In the genomic region with DNA sequence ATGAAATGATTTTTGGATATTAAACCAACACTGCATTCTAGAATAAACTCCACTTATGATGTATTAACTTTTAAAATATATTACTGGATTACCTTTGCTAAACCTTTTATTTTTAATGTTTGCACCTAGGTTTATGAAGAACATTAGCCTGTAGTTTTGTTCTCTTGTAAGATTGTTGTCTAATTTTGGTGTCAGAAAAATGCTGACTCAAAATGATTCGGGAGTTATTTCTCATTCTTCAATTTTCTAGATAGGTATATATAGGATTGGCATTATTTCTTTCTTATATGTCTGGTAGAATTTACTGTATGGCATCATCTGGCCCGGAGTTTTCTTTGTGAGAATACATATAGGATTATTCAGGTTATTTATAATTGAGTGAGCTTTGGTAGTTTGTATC, we compare ENCODE assay signal across 21 cellular contexts. TPM values are rescaled to one million over a fixed set of nuclear protein-coding genes. Genes with fewer than 3 reads are reported as not detected.
DNase-seq lines count a peak whose midpoint lies in the region; ATAC-seq, FAIRE-seq and TF ChIP-seq lines count a peak whose summit lies in the region.
"Had no signal": no experiment of that assay in that cellular context is flagged by ENCODE, and none has a peak within 500 bp of the region (broad histone marks: within the 10 kb centered on the region; RNA-seq: fewer than 3 reads in every experiment).

No MANE protein-coding gene starts in this region.

- no peaks in the 10 kb centered on the region for H3F3A ChIP-seq in PC-3 (ENCODE audit: low read length, unreplicated experiment)

- H4K20me1 ChIP-seq in GM12878 (ENCODE audit: control insufficient read depth, insufficient read depth), result no peaks in the 10 kb centered on the region
- no peaks in the 10 kb centered on the region for H4K20me1 ChIP-seq in PC-3 (ENCODE audit: low read length)
- H4K20me1 ChIP-seq: BLaER1 had no signal

- H3K4me1 Mint-ChIP-seq in Caco-2 (ENCODE audit: low read depth, unreplicated experiment), result no peaks in the 10 kb centered on the region
- H3K4me1 Mint-ChIP-seq: B cell had no signal

- H3K27me3 ChIP-seq in Caco-2 (replicated peaks; ENCODE audit: control insufficient read depth, insufficient read depth, low read length) (no peaks in the 10 kb centered on the region), GM12878 (replicated peaks in 1 of 2; ENCODE audit: control insufficient read depth in 2 of 2, insufficient read depth in 2 of 2, low read length in 1 of 2) (no peaks in the 10 kb centered on the region), trophoblast cell (ENCODE audit: insufficient read depth, low read length) (no peaks in the 10 kb centered on the region), PC-3 (ENCODE audit: low read length) (no peaks in the 10 kb centered on the region)
- H3K27me3 ChIP-seq: BLaER1 had no signal

- intact Hi-C loops in Caco-2 (cut with micrococcal nuclease; ENCODE audit: unreplicated experiment) (no loop called here), GM12878 (cut with micrococcal nuclease; ENCODE audit: unreplicated experiment) (no loop called here), PC-3 (cut with micrococcal nuclease) (no loop called here)

- H3K4me2 ChIP-seq in GM12878 (ENCODE audit: control insufficient read depth, insufficient read depth) (no peak overlapping the region), trophoblast cell (ENCODE audit: low read length) (no peak overlapping the region), PC-3 (ENCODE audit: low read length) (no peak overlapping the region)
- H3K4me2 ChIP-seq: BLaER1 had no signal

- H2BK12ac ChIP-seq in trophoblast cell (ENCODE audit: low read length), result no peak overlapping the region

- RAD21 ChIA-PET in GM12878 (lab: Charles Lee; ENCODE audit: unreplicated experiment), result no interaction called here

- peaks cover 38% of the 10 kb centered on the region for H3K36me3 Mint-ChIP-seq in Caco-2 (ENCODE audit: insufficient read depth, unreplicated experiment)

- DNase-seq in Caco-2, result no peak
- DNase-seq in GM12878 (ENCODE audit: low read depth, low spot score), result no peak
- no peak for DNase-seq in trophoblast cell
- no peak for DNase-seq in PC-3
- DNase-seq in 8988T, result no peak
- DNase-seq: CD4-positive, CD25-positive, alpha-beta regulatory T cell; CD8-positive, alpha-beta T cell; DMS 273 treated with DMSO at 0.1 percent for 48 hours; DMS79; EL; GDM1; GOT3; HCEC 1CT had no signal

- H3K9me3 ChIP-seq in Caco-2 (peaks cover 4% of the 10 kb centered on the region; the same call in 1 of the 2 replicates), GM12878 (replicated peaks; ENCODE audit: control insufficient read depth, insufficient read depth, low read length) (peaks cover 8% of the 10 kb centered on the region), trophoblast cell (ENCODE audit: insufficient read depth, low read depth, low read length) (no peaks in the 10 kb centered on the region), PC-3 (ENCODE audit: low read length) (peaks cover 5% of the 10 kb centered on the region)

- H3K23ac ChIP-seq in trophoblast cell (ENCODE audit: low read length), result no peak overlapping the region

- no peaks in the 10 kb centered on the region for H3K36me3 ChIP-seq in Caco-2 (ENCODE audit: control insufficient read depth, insufficient read depth, low read length)
- peaks cover 0 to 8% of the 10 kb centered on the region in 2 experiments; a peak in 2 of 4 replicates for H3K36me3 ChIP-seq in GM12878 (ENCODE audit: control insufficient read depth in 2 of 2, insufficient read depth in 2 of 2, low read length in 1 of 2)
- peaks cover 6 to 9% of the 10 kb centered on the region in 2 experiments for H3K36me3 ChIP-seq in trophoblast cell (ENCODE audit: control insufficient read depth in 1 of 2, insufficient read depth in 2 of 2, low read length in 2 of 2)
- peaks cover 25% of the 10 kb centered on the region for H3K36me3 ChIP-seq in PC-3 (ENCODE audit: low read depth, low read length)

- ATAC-seq in GM12878 (no peak), PC-3 (no peak)
- ATAC-seq: CD8-positive, alpha-beta T cell had no signal

- H3K9ac ChIP-seq in GM12878 (ENCODE audit: control insufficient read depth, insufficient read depth, low read length) (no peak overlapping the region), trophoblast cell (ENCODE audit: low read length) (no peak overlapping the region), PC-3 (ENCODE audit: low read length) (no peak overlapping the region)
- H3K9ac ChIP-seq: BLaER1 had no signal

- no peak overlapping the region for H4K12ac ChIP-seq in trophoblast cell (ENCODE audit: low read depth, low read length)

- H3K18ac ChIP-seq in trophoblast cell (ENCODE audit: low read length), result no peak overlapping the region

- no peak overlapping the region for H2BK120ac ChIP-seq in trophoblast cell (ENCODE audit: insufficient read depth, low read length, poor library complexity)

- TF ChIP-seq EP300 in GM12878 (IDR thresholded peaks at IDR 0.05; ENCODE audit: borderline replicate concordance in 1 of 2, control insufficient read depth in 1 of 2, low read depth in 2 of 2, low read length in 2 of 2), result no peak

- FAIRE-seq in GM12878 (lab: Jason Lieb, UNC), result no peak
- FAIRE-seq in islet of Langerhans (lab: Jason Lieb, UNC), result peak; percentile 51
- FAIRE-seq: D721Med, GM12891, GM18507, H54 had no signal

- WGBS in GM12878 (ENCODE audit: insufficient coverage, insufficient replicate concordance, low lambda C conversion rate, missing lambda C conversion rate), result 95% methylated on average over 2 of the region's 2 CpGs
- no CpG with 5 or more reads among the region's 2 CpGs for WGBS in trophoblast cell (ENCODE audit: extremely low coverage, insufficient coverage, insufficient read length)

- H3K9me2 ChIP-seq in PC-3 (replicated peaks; ENCODE audit: low read length), result no peaks in the 10 kb centered on the region

- H3K14ac ChIP-seq in trophoblast cell (ENCODE audit: low read length), result no peak overlapping the region

- BruUV-seq in Caco-2 (replicated peaks; lab: Mats Ljungman, UMichigan), result no TSS peak
- BruUV-seq in GM12878 (replicated peaks; lab: Mats Ljungman, UMichigan), result TSS peak; percentile 5
- BruUV-seq in PC-3 (replicated peaks; lab: Mats Ljungman, UMichigan), result no TSS peak

- no peak overlapping the region for H2AFZ ChIP-seq in GM12878 (ENCODE audit: control insufficient read depth, low read depth, low read length)
- no peak overlapping the region for H2AFZ ChIP-seq in trophoblast cell (ENCODE audit: insufficient read depth, low read length, poor library complexity)
- no peak overlapping the region for H2AFZ ChIP-seq in PC-3 (ENCODE audit: low read length)

- no peaks in the 10 kb centered on the region for H3K79me2 ChIP-seq in GM12878 (ENCODE audit: control insufficient read depth, insufficient read depth, low read length)
- no peaks in the 10 kb centered on the region for H3K79me2 ChIP-seq in trophoblast cell (ENCODE audit: control insufficient read depth, insufficient read depth, low read length, poor library complexity)
- no peaks in the 10 kb centered on the region for H3K79me2 ChIP-seq in PC-3 (ENCODE audit: low read length)

- H3K4ac ChIP-seq in trophoblast cell (ENCODE audit: low read depth, low read length), result no peak overlapping the region

- TF ChIP-seq CTCF in Caco-2 (IDR thresholded peaks at IDR 0.05; ENCODE audit: insufficient read depth in 1 of 2, low read depth in 1 of 2, low read length in 1 of 2, severe bottlenecking in 1 of 2, unreplicated experiment in 1 of 2), result no peak
- no peak for TF ChIP-seq CTCF in GM12878 (IDR thresholded peaks at IDR 0.05 in 2 of 3, conservative IDR thresholded peaks at IDR 0.05 in 1 of 3; ENCODE audit: control insufficient read depth in 2 of 3, extremely low read depth in 1 of 3, insufficient read depth in 1 of 3, low read depth in 3 of 3, low read length in 3 of 3)
- TF ChIP-seq CTCF in PC-3 (conservative IDR thresholded peaks at IDR 0.05; ENCODE audit: low read depth, low read length), result no peak

- H3K4me3 ChIP-seq in Caco-2 (ENCODE audit: low read depth, low read length), result no peak overlapping the region
- no peak overlapping the region for H3K4me3 ChIP-seq in GM12878
- no peak overlapping the region for H3K4me3 ChIP-seq in trophoblast cell (ENCODE audit: low read depth, low read length)
- H3K4me3 ChIP-seq in PC-3 (ENCODE audit: low read length), result no peak overlapping the region
- H3K4me3 ChIP-seq: BLaER1 had no signal

- H3K27me3 Mint-ChIP-seq in Caco-2 (ENCODE audit: insufficient read depth, unreplicated experiment), result no peaks in the 10 kb centered on the region
- H3K27me3 Mint-ChIP-seq: B cell; CD4-positive, CD25-positive, alpha-beta regulatory T cell had no signal

- no peak overlapping the region for H2AK5ac ChIP-seq in trophoblast cell (ENCODE audit: low read length)

- in situ Hi-C loops in GM12878 (cut with MboI), result no loop called here

- CTCF ChIA-PET in Caco-2 (lab: Charles Lee) (no interaction called here), GM12878 (lab: Yijun Ruan, JAX) (no interaction called here), PC-3 (lab: Charles Lee) (no interaction called here)

- SMC1A ChIA-PET in GM12878 (lab: Charles Lee; ENCODE audit: uncharacterized antibody, unreplicated experiment), result interaction anchor here (1.4 kb wide), 1 partner anchor 18 kb away, joined by 4 read pairs; no protein-coding TSS in a partner anchor

- POLR2A ChIA-PET in Caco-2 (lab: Charles Lee) (no interaction called here), GM12878 (lab: Charles Lee) (no interaction called here), PC-3 (lab: Charles Lee; ENCODE audit: unreplicated experiment) (no interaction called here)

- peak overlapping the region; percentile 5 for H3K27ac Mint-ChIP-seq in Caco-2 (ENCODE audit: unreplicated experiment)
- H3K27ac Mint-ChIP-seq: B cell; CD4-positive, CD25-positive, alpha-beta regulatory T cell; CD8-positive, alpha-beta T cell had no signal

- H4K8ac ChIP-seq in trophoblast cell (ENCODE audit: low read depth, low read length), result no peak overlapping the region

- H3K9me3 Mint-ChIP-seq in Caco-2 (ENCODE audit: unreplicated experiment), result no peaks in the 10 kb centered on the region

- no peak for TF ChIP-seq RAD21 in GM12878 (IDR thresholded peaks at IDR 0.05; ENCODE audit: insufficient read depth, low read depth, low read length)

- H3K79me1 ChIP-seq in trophoblast cell (ENCODE audit: low read length), result no peaks in the 10 kb centered on the region

- no peak for TF ChIP-seq POLR2A in GM12878 (IDR thresholded peaks at IDR 0.05; ENCODE audit: low read depth, low read length)

- H2BK5ac ChIP-seq in trophoblast cell (ENCODE audit: low read depth, low read length, poor library complexity), result no peak overlapping the region

- no peak overlapping the region for H4K91ac ChIP-seq in trophoblast cell (ENCODE audit: low read depth, low read length)

- no peak overlapping the region for H3K4me3 Mint-ChIP-seq in Caco-2 (ENCODE audit: unreplicated experiment)
- H3K4me3 Mint-ChIP-seq: B cell; CD4-positive, CD25-positive, alpha-beta regulatory T cell; CD8-positive, alpha-beta T cell had no signal

- H3K27ac ChIP-seq in GM12878 (ENCODE audit: control insufficient read depth, insufficient read depth) (no peak overlapping the region), trophoblast cell (ENCODE audit: low read depth, low read length) (no peak overlapping the region), PC-3 (ENCODE audit: low read length) (no peak overlapping the region)
- H3K27ac ChIP-seq: BLaER1, C4-2B had no signal

- H3K4me1 ChIP-seq in Caco-2, result no peaks in the 10 kb centered on the region
- no peaks in the 10 kb centered on the region for H3K4me1 ChIP-seq in GM12878 (ENCODE audit: control insufficient read depth, insufficient read depth, low read length)
- no peaks in the 10 kb centered on the region for H3K4me1 ChIP-seq in trophoblast cell (ENCODE audit: control insufficient read depth in 1 of 2, insufficient read depth in 2 of 2, low read length in 2 of 2)
- peaks cover 11% of the 10 kb centered on the region; the same call in 1 of the 2 replicates for H3K4me1 ChIP-seq in PC-3 (ENCODE audit: insufficient read depth, low read length)
- H3K4me1 ChIP-seq: BLaER1 had no signal

RNA-seq across cellular contexts. Expression of gene MAP4K5, which starts 54.6 kb away (rescaled TPM):
- 48.4 and 48.6 TPM in 2 replicates for total RNA-seq in Caco-2 (2022)
- total RNA-seq in GM12878 (2013; cell fraction: nucleolus; rRNA removed), result 179 and 195 TPM in 2 replicates
- total RNA-seq in GM12878 (2014; rRNA removed), result 41.3 and 47.1 TPM in 2 replicates
- 25.6 and 27.5 TPM in 2 replicates for total RNA-seq in GM12878 (2014; rRNA removed; fragmentation: Illumina TruSeq; extraction: Trizol)
- 36.1 and 37.6 TPM in 2 replicates for total RNA-seq in GM12878 (2021)
- 27.9 TPM for polyA plus RNA-seq in GM12878 (2011; ENCODE audit: low read depth)
- 16.6 and 26.1 TPM in 2 replicates for polyA plus RNA-seq in GM12878 (2011; rRNA removed)
- polyA plus RNA-seq in GM12878 (2011; cell fraction: cytosol; rRNA removed), result 7.7 and 8.2 TPM in 2 replicates
- 17.1 and 22.9 TPM in 2 replicates for polyA plus RNA-seq in GM12878 (2011; cell fraction: nucleus; rRNA removed)
- 10.4 and 12.3 TPM in 2 replicates for polyA plus RNA-seq in GM12878 (2012)
- polyA plus RNA-seq in GM12878 (2014; fragmentation: Illumina TruSeq; extraction: Trizol), result 28.6 and 36.7 TPM in 2 replicates
- polyA plus RNA-seq in GM12878 (2014; fragmentation: Nextera tagmentation; extraction: Ambion mirVana), result 10 to 100 TPM in 1 of 2 experiments, 1 to 10 TPM in 1; 9.1 to 12.0 TPM
- 31.5 and 31.7 TPM in 2 replicates for polyA plus RNA-seq in GM12878 (2014; rRNA removed)
- polyA plus RNA-seq in GM12878 (2016; fragmentation: Nextera tagmentation; extraction: Ambion mirVana), result 10 to 100 TPM; 33.4 to 38.3 TPM
- 10.5 and 11.6 TPM in 2 replicates for polyA minus RNA-seq in GM12878 (2011; rRNA and poly(A)+ RNA removed)
- 8.7 and 11.7 TPM in 2 replicates for polyA minus RNA-seq in GM12878 (2011; cell fraction: cytosol; rRNA and poly(A)+ RNA removed)
- 24.3 and 45.4 TPM in 2 replicates for polyA minus RNA-seq in GM12878 (2011; cell fraction: nucleus; rRNA and poly(A)+ RNA removed)
- polyA plus RNA-seq in trophoblast cell (2013), result 33.2 and 35.4 TPM in 2 replicates
- 111 and 120 TPM in 2 replicates for total RNA-seq in PC-3 (2014; rRNA removed)
